ENCODE assay signal across 2 cellular contexts in the genomic region with DNA sequence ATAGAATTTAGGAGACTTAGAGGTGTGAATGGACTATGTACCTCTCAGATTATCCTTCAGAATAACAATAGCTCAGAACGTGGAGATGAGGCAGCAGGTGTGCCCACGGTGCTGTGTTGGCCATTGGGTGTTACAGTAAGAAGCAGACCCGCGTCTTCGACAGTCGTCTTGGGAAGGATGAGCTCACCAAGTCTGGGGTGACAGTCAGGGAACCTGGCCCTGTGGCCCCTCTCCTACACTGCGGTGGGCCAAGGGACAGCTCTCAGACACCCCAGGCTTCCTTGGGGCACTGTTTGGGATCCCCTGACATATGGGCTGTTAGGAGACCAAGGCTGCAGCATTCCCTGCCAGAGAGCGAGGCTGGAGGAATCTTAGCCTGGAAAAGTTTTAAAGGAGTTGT.
TF ChIP-seq lines count a peak whose summit lies in the region.

No MANE protein-coding gene starts in this region.

TF ChIP-seq in SK-N-SH, 30 proteins besides CTCF, POLR2A, EP300 and RAD21 (continued from another document):
- no peak for TF ChIP-seq RCOR1 (IDR thresholded peaks at IDR 0.05; ENCODE audit: low read length)
- no peak for TF ChIP-seq SIN3A (IDR thresholded peaks at IDR 0.05; ENCODE audit: borderline replicate concordance, low read depth, low read length)
- no peak for TF ChIP-seq USF1 (IDR thresholded peaks at IDR 0.05; ENCODE audit: borderline replicate concordance, low read depth)

TF ChIP-seq in SK-N-SH treated with all-trans-retinoic acid at 6 μM for 48 hours, 23 proteins besides CTCF, POLR2A, EP300 and RAD21:
- no peak for TF ChIP-seq TSHZ2 (CRISPR knock-in tag; IDR thresholded peaks at IDR 0.05)
- TF ChIP-seq ESRRG (CRISPR knock-in tag; IDR thresholded peaks at IDR 0.05) = no peak
- TF ChIP-seq TOX (CRISPR knock-in tag; IDR thresholded peaks at IDR 0.05; ENCODE audit: borderline replicate concordance) = no peak
- TF ChIP-seq ISL1 (CRISPR knock-in tag; IDR thresholded peaks at IDR 0.05) = no peak
- TF ChIP-seq, protein P1, sequence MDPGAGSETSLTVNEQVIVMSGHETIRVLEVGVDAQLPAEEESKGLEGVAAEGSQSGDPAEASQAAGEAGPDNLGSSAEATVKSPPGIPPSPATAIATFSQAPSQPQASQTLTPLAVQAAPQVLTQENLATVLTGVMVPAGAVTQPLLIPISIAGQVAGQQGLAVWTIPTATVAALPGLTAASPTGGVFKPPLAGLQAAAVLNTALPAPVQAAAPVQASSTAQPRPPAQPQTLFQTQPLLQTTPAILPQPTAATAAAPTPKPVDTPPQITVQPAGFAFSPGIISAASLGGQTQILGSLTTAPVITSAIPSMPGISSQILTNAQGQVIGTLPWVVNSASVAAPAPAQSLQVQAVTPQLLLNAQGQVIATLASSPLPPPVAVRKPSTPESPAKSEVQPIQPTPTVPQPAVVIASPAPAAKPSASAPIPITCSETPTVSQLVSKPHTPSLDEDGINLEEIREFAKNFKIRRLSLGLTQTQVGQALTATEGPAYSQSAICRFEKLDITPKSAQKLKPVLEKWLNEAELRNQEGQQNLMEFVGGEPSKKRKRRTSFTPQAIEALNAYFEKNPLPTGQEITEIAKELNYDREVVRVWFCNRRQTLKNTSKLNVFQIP (CRISPR knock-in tag; IDR thresholded peaks at IDR 0.05; ENCODE audit: borderline replicate concordance, low read depth) = no peak
- TF ChIP-seq CSRNP3 (CRISPR knock-in tag; IDR thresholded peaks at IDR 0.05) = no peak
- TF ChIP-seq RARB (CRISPR knock-in tag; IDR thresholded peaks at IDR 0.05) = no peak
TF ChIP-seq in SK-N-SH treated with all-trans-retinoic acid at 6 μM for 48 hours: peak in this region for 0.
